26 cellular contexts compared by ENCODE assay signal in genomic region chr20:24835195-24835594, GRCh38.
DNase-seq lines count a peak whose midpoint lies in the region; ATAC-seq, FAIRE-seq and TF ChIP-seq lines count a peak whose summit lies in the region.
"Had no signal": no experiment of that assay in that cellular context is flagged by ENCODE, and none has a peak within 500 bp of the region (broad histone marks: within the 10 kb centered on the region; RNA-seq: fewer than 3 reads in every experiment).

No MANE protein-coding gene starts in this region.

- H3K23ac ChIP-seq in H9 (ENCODE audit: insufficient read length, low read depth, low read length) = no peak overlapping the region

- no peak overlapping the region; the same call in 1 of the 2 replicates for H3K14ac ChIP-seq in H9 (ENCODE audit: insufficient read depth, low read length)

- H3K36me3 Mint-ChIP-seq in H9 (ENCODE audit: insufficient read depth in 1 of 3, low read depth in 3 of 3) (no peaks in the 10 kb centered on the region), osteocyte (ENCODE audit: unreplicated experiment) (no peaks in the 10 kb centered on the region)
- H3K36me3 Mint-ChIP-seq in CD4-positive, alpha-beta T cell (ENCODE audit: low read depth) = no peaks in the 10 kb centered on the region
- H3K36me3 Mint-ChIP-seq: CD4-positive, alpha-beta memory T cell; CD8-positive, alpha-beta memory T cell had no signal

- no peak overlapping the region for H2BK5ac ChIP-seq in H9 (ENCODE audit: insufficient read length, low read length)

- H3K4me3 Mint-ChIP-seq in H9 (no peak overlapping the region), osteocyte (ENCODE audit: unreplicated experiment) (no peak overlapping the region)
- H3K4me3 Mint-ChIP-seq in CD4-positive, alpha-beta T cell = no peak overlapping the region
- H3K4me3 Mint-ChIP-seq: B cell; CD4-positive, alpha-beta memory T cell; CD8-positive, alpha-beta memory T cell had no signal

- no peak overlapping the region for H2BK15ac ChIP-seq in H9 (ENCODE audit: low read depth, low read length)

- no peak overlapping the region for H2BK20ac ChIP-seq in H9 (ENCODE audit: low read depth, low read length, poor library complexity, severe bottlenecking)

- no peak overlapping the region for H3T11ph ChIP-seq in H9 (ENCODE audit: low read length)

- intact Hi-C loops in CD4-positive, alpha-beta T cell (cut with DNase I, micrococcal nuclease) = no loop called here

- no peaks in the 10 kb centered on the region for H3K79me2 ChIP-seq in H9 (ENCODE audit: insufficient read depth, low read length)

- H4K5ac ChIP-seq in H9 (ENCODE audit: insufficient read length, low read depth, low read length) = no peak overlapping the region

- H3K4me1 Mint-ChIP-seq in H9 = peaks cover 0 to 3% of the 10 kb centered on the region in 2 experiments; a peak in 2 of 4 replicates
- H3K4me1 Mint-ChIP-seq in osteocyte (ENCODE audit: unreplicated experiment) = no peaks in the 10 kb centered on the region
- no peaks in the 10 kb centered on the region for H3K4me1 Mint-ChIP-seq in CD4-positive, alpha-beta T cell (ENCODE audit: low read depth)
- H3K4me1 Mint-ChIP-seq: B cell; CD4-positive, alpha-beta memory T cell; CD8-positive, alpha-beta memory T cell had no signal

- no peak for TF ChIP-seq CTCF in H9 (conservative IDR thresholded peaks at IDR 0.05)
- no peak for TF ChIP-seq CTCF in osteocyte (IDR thresholded peaks at IDR 0.05)
- TF ChIP-seq CTCF in CD4-positive, alpha-beta T cell (IDR thresholded peaks at IDR 0.05) = no peak
- TF ChIP-seq CTCF in RWPE1 (conservative IDR thresholded peaks at IDR 0.05; ENCODE audit: low read depth) = no peak

- H3K23me2 ChIP-seq in H9 (ENCODE audit: insufficient read length, low read depth, low read length, poor library complexity, severe bottlenecking) = no peaks in the 10 kb centered on the region

- no CpG with 5 or more reads among the region's 5 CpGs for WGBS in H9 (ENCODE audit: extremely low coverage, insufficient read length, low lambda C conversion rate)

- ATAC-seq in CD4-positive, alpha-beta T cell (ENCODE audit: poor library complexity) = no peak
- ATAC-seq: GM12878 had no signal

- H3K56ac ChIP-seq in H9 (ENCODE audit: insufficient read length, low read depth, low read length) = no peak overlapping the region

- no peaks in the 10 kb centered on the region for H3K27me3 ChIP-seq in H9 (ENCODE audit: insufficient read depth, low read length)
- no peaks in the 10 kb centered on the region for H3K27me3 ChIP-seq in CD4-positive, alpha-beta T cell (ENCODE audit: control insufficient read depth, insufficient read depth, low read length)

- no peak overlapping the region for H3K4me2 ChIP-seq in H9 (ENCODE audit: insufficient read depth, insufficient read length, low read length)
- H3K4me2 ChIP-seq: A549; BLaER1 treated with 17β-estradiol and CSF1 and Interleukin-3, amounts not matched to agents 10 nM and 100 nM had no signal

- no peak overlapping the region for H3K9ac ChIP-seq in H9 (ENCODE audit: extremely low read depth, insufficient read length, low read length)
- H3K9ac ChIP-seq: BLaER1 treated with 17β-estradiol and CSF1 and Interleukin-3, amounts not matched to agents 10 nM and 100 nM had no signal

- no peaks in the 10 kb centered on the region for H3K9me3 ChIP-seq in H9 (ENCODE audit: control insufficient read depth, low read depth, low read length)
- H3K9me3 ChIP-seq in CD4-positive, alpha-beta T cell (ENCODE audit: control insufficient read depth, low read length) = no peaks in the 10 kb centered on the region
- H3K9me3 ChIP-seq: A549 had no signal

- FAIRE-seq in GM19239 (lab: Jason Lieb, UNC) = no peak
- FAIRE-seq: A549, GM12878, GM12892, GM18507 had no signal

- CTCF ChIA-PET in CD4-positive, alpha-beta T cell (lab: Charles Lee) = no interaction called here
- CTCF ChIA-PET in RWPE1 (lab: Yijun Ruan, JAX) = no interaction called here

- no peaks in the 10 kb centered on the region for H4K20me1 ChIP-seq in H9 (ENCODE audit: control insufficient read depth, insufficient read depth, insufficient read length)
- H4K20me1 ChIP-seq: BLaER1 treated with 17β-estradiol and CSF1 and Interleukin-3, amounts not matched to agents 10 nM and 100 nM had no signal

- no peak overlapping the region for H3K18ac ChIP-seq in H9 (ENCODE audit: insufficient read length, low read depth, low read length)

- POLR2A ChIA-PET in CD4-positive, alpha-beta T cell (lab: Charles Lee) = no interaction called here
- POLR2A ChIA-PET in RWPE1 (lab: Yijun Ruan, JAX; ENCODE audit: low non-redundant PET) = no interaction called here

- H3K4me1 ChIP-seq in H9 (ENCODE audit: insufficient read depth, low read length) = no peaks in the 10 kb centered on the region
- H3K4me1 ChIP-seq: A549 had no signal

- H4K8ac ChIP-seq in H9 (replicated peaks; ENCODE audit: insufficient read length, low read depth, low read length) = no peak overlapping the region

- H3K27ac ChIP-seq in H9 (ENCODE audit: insufficient read length, low read depth, low read length) = no peak overlapping the region
- no peak overlapping the region for H3K27ac ChIP-seq in CD4-positive, alpha-beta T cell (ENCODE audit: low read depth, low read length)
- H3K27ac ChIP-seq in RWPE1 = no peak overlapping the region
- H3K27ac ChIP-seq: A549; BLaER1 treated with 17β-estradiol and CSF1 and Interleukin-3, amounts not matched to agents 10 nM and 100 nM; C4-2B had no signal

- H3K27ac Mint-ChIP-seq in H9 = no peak overlapping the region
- no peak overlapping the region for H3K27ac Mint-ChIP-seq in osteocyte (ENCODE audit: unreplicated experiment)
- no peak overlapping the region for H3K27ac Mint-ChIP-seq in CD4-positive, alpha-beta T cell
- H3K27ac Mint-ChIP-seq: B cell; CD4-positive, alpha-beta memory T cell had no signal

- H3K27me3 Mint-ChIP-seq in H9 (ENCODE audit: low read depth) (peaks cover 2% of the 10 kb centered on the region; the same call in 1 of the 2 replicates), osteocyte (ENCODE audit: unreplicated experiment) (peaks cover 5% of the 10 kb centered on the region)
- H3K27me3 Mint-ChIP-seq in CD4-positive, alpha-beta T cell = no peaks in the 10 kb centered on the region

- no peak overlapping the region for H3K4ac ChIP-seq in H9 (ENCODE audit: low read depth, low read length)

- no peaks in the 10 kb centered on the region for H3K79me1 ChIP-seq in H9 (ENCODE audit: insufficient read depth, low read depth, low read length, poor library complexity, severe bottlenecking)

- no peak overlapping the region for H2BK120ac ChIP-seq in H9 (ENCODE audit: low read depth, low read length, poor library complexity, severe bottlenecking)

- no peak overlapping the region for H2AK5ac ChIP-seq in H9 (ENCODE audit: insufficient read length, low read length)

- H3K9me3 Mint-ChIP-seq in H9 (no peaks in the 10 kb centered on the region), osteocyte (ENCODE audit: unreplicated experiment) (no peaks in the 10 kb centered on the region)
- H3K9me3 Mint-ChIP-seq in CD4-positive, alpha-beta T cell = no peaks in the 10 kb centered on the region

- no peak overlapping the region for H4K91ac ChIP-seq in H9 (ENCODE audit: insufficient read length, low read depth, low read length)

- DNase-seq in 8988T = peak; percentile 5
- DNase-seq in H9 = peak; percentile 15
- peak; percentile 16 for DNase-seq in islet precursor cell
- DNase-seq in osteocyte (ENCODE audit: extremely low spot score, unreplicated experiment) = peak; percentile 60
- DNase-seq in GM19239 (ENCODE audit: insufficient read length, low spot score) = no peak
- no peak for DNase-seq in CD4-positive, alpha-beta T cell
- DNase-seq in NCI-H187 treated with DMSO at 0.1 percent for 48 hours (lab: John Stamatoyannopoulos, UW) = no peak
- no peak for DNase-seq in RWPE1 (ENCODE audit: low spot score)
- DNase-seq: AML-193; CD4-positive, alpha-beta memory T cell; CD8-positive, alpha-beta memory T cell; COR-L47; DMS 273 treated with DMSO at 0.1 percent for 48 hours; DMS153; DMS53; DMS79; DND-41; EL; GDM1 had no signal

- no peak overlapping the region for H2BK12ac ChIP-seq in H9 (ENCODE audit: insufficient read length, low read depth, low read length)

- H2AFZ ChIP-seq in H9 (ENCODE audit: low read length) = no peak overlapping the region

Comparison
In these comparisons a context has a peak if more than half of its experiments do, and no peak if none do; other contexts are left out.
1. DNase-seq: peak in 8988T (single experiment), H9 (single experiment), islet precursor cell (single experiment) and osteocyte (single experiment); none in GM19239 (single experiment), CD4-positive, alpha-beta T cell (0 of 10), NCI-H187 treated with DMSO at 0.1 percent for 48 hours (single experiment) and RWPE1 (single experiment).